ENCODE assay signal across 1 cellular context in genomic region chr3:38533285-38533994, GRCh38.
TF ChIP-seq lines count a peak whose summit lies in the region.

No MANE protein-coding gene starts in this region.

TF ChIP-seq in HepG2, 621 proteins besides CTCF, POLR2A, EP300 and RAD21:
- TF ChIP-seq LCORL (IDR thresholded peaks at IDR 0.05), result peak; percentile 83
- TF ChIP-seq LCORL (CRISPR knock-in tag; IDR thresholded peaks at IDR 0.05), result no peak
- no peak for TF ChIP-seq FOXP1 (IDR thresholded peaks at IDR 0.05)
- TF ChIP-seq FOXP1 (CRISPR knock-in tag; IDR thresholded peaks at IDR 0.05), result no peak
